ENCODE assay signal across 8 cellular contexts in the genomic region with DNA sequence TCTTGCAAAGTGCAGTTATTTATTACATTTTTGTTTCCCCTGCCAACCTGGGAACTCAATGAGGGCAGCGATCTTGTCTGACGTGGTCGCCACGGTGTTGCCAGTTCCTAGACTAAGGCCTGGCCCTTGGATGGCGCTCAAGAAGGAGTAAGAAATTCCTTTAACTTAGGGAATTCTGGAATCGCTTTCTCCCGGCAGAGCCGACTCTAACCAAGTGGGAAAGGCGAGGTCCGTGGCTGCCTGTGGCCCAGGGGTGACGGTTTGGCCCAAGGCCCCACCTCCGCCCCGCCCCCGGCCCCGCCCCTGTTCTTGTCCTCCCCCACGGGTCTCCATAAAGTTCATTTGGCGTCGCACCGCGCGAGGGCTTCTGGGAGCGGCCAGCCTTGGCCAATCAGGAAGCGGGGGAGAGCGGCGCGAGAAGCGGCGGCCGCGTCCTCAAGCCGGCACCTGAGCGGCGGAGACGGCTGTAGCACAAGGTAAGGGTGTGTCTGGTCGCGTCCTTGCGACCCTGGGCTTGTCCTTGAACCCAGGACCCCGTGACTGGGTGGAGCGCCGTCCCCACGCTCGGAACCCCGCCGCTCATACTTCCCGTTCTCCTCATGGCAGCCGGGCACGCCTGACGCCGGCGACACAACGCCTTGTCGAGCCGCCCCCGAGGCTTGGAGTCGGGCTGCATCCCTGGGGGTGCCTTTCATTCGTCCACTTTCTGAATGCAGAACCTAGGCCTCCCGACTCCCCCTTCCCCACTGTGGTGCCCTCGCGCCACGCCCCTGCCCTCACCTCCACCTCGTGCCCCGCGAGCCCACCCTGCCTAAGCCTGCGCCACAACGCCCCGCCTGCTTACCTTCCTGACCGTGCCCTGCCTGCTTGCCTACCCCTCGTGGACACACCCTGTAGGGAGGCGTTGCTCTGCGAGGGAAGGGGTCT. TPM values are rescaled to one million over a fixed set of nuclear protein-coding genes. Genes with fewer than 3 reads are reported as not detected.
DNase-seq lines count a peak whose midpoint lies in the region; ATAC-seq and TF ChIP-seq lines count a peak whose summit lies in the region.

A gene (plus strand): TSS at position 394 of the 927 bp plus-strand sequence. CDS start 18,119 bp downstream, outside the sequence.

- ATAC-seq in HG02588 (IDR thresholded peaks at IDR 0.05; ENCODE audit: unreplicated experiment) (peak; percentile 79), SK-N-SH treated with all-trans-retinoic acid at 6 μM for 48 hours (peak; percentile 97)

- H3K9me3 ChIP-seq in osteoblast (ENCODE audit: low read depth, low read length) (no peaks in the 10 kb centered on the region), testis (no peaks in the 10 kb centered on the region)

- H3K36me3 Mint-ChIP-seq in activated naive CD4-positive, alpha-beta T cell treated with anti-CD3 and anti-CD28 coated beads, Interleukin-2, amount 50 U/mL, for 24 hours = no peaks in the 10 kb centered on the region

- H3K4me3 ChIP-seq in GM06990 (replicated peaks; ENCODE audit: low read depth, low read length) (peak within 1 kb of the TSS; percentile 96), osteoblast (ENCODE audit: insufficient read depth, low read length) (peak within 1 kb of the TSS; percentile 95), testis (peak within 1 kb of the TSS; percentile 80 to 90)

- H3K27me3 ChIP-seq in GM06990 (replicated peaks; ENCODE audit: control insufficient read depth, insufficient read depth, low read length) (no peaks in the 10 kb centered on the region), osteoblast (ENCODE audit: insufficient read depth, low read length) (no peaks in the 10 kb centered on the region), testis (no peaks in the 10 kb centered on the region)

- H3K27ac ChIP-seq in osteoblast (ENCODE audit: low read depth, low read length) (peak within 1 kb of the TSS; percentile 96), testis (peak within 1 kb of the TSS; percentile 76 to 79)

- peak within 1 kb of the TSS; percentile 99 for H2AFZ ChIP-seq in osteoblast (ENCODE audit: low read length)

- H3K27me3 Mint-ChIP-seq in activated naive CD4-positive, alpha-beta T cell treated with anti-CD3 and anti-CD28 coated beads, Interleukin-2, amount 50 U/mL, for 24 hours = no peaks in the 10 kb centered on the region

- TF ChIP-seq CTCF in GM06990 (IDR thresholded peaks at IDR 0.05; ENCODE audit: insufficient read depth, low read length, poor library complexity, severe bottlenecking) (no peak), osteoblast (IDR thresholded peaks at IDR 0.05; ENCODE audit: extremely low read depth, low read depth, low read length) (no peak), testis (IDR thresholded peaks at IDR 0.05) (no peak)

- peaks cover 22% of the 10 kb centered on the region for H3K4me1 Mint-ChIP-seq in activated naive CD4-positive, alpha-beta T cell treated with anti-CD3 and anti-CD28 coated beads, Interleukin-2, amount 50 U/mL, for 24 hours

- TF ChIP-seq POLR2A in testis (IDR thresholded peaks at IDR 0.05) = no peak

- peaks cover 54% of the 10 kb centered on the region for H3K79me2 ChIP-seq in osteoblast (ENCODE audit: insufficient read depth, low read length)

- H3K4me2 ChIP-seq in osteoblast (ENCODE audit: insufficient read depth, low read length) = peak within 1 kb of the TSS; percentile 99

- no peak within 1 kb of the TSS for H3K4me3 Mint-ChIP-seq in activated naive CD4-positive, alpha-beta T cell treated with anti-CD3 and anti-CD28 coated beads, Interleukin-2, amount 50 U/mL, for 24 hours

- peak; percentile 92 for DNase-seq in GM06990 (ENCODE audit: extremely low read depth, insufficient read length)
- peak; percentile 92 for DNase-seq in NCI-H1092 treated with DMSO at 0.1 percent for 48 hours (lab: John Stamatoyannopoulos, UW)
- DNase-seq in glomerular visceral epithelial cell (ENCODE audit: extremely low spot score) = peak; percentile 93
- DNase-seq in osteoblast (ENCODE audit: insufficient read length, low spot score, missing footprints) = peak; percentile 98
- peak; percentile 94 for DNase-seq in testis

- peaks cover 21% of the 10 kb centered on the region for H3K4me1 ChIP-seq in osteoblast (ENCODE audit: insufficient read depth, low read length)
- H3K4me1 ChIP-seq in testis = peaks cover 6% of the 10 kb centered on the region

- no peaks in the 10 kb centered on the region for H3K36me3 ChIP-seq in GM06990 (ENCODE audit: control insufficient read depth, insufficient read depth, low read length)
- H3K36me3 ChIP-seq in osteoblast (ENCODE audit: insufficient read depth, low read length) = no peaks in the 10 kb centered on the region
- no peaks in the 10 kb centered on the region for H3K36me3 ChIP-seq in testis (ENCODE audit: low read depth, missing control alignments)

- no peaks in the 10 kb centered on the region for H3K9me3 Mint-ChIP-seq in activated naive CD4-positive, alpha-beta T cell treated with anti-CD3 and anti-CD28 coated beads, Interleukin-2, amount 50 U/mL, for 24 hours

- peaks cover 9% of the 10 kb centered on the region for H4K20me1 ChIP-seq in osteoblast (ENCODE audit: insufficient read depth, low read length)

- 0 to 1% methylated on average over 32 to 70 of the region's 70 CpGs for WGBS in testis, 2 donors

- intact Hi-C loops in testis (cut with DNase I; ENCODE audit: low total_unique reads) = loop anchor here (10.0 kb wide), 1 partner anchor 115 kb away; no protein-coding TSS in a partner anchor

- peak within 1 kb of the TSS; percentile 82 for H3K27ac Mint-ChIP-seq in activated naive CD4-positive, alpha-beta T cell treated with anti-CD3 and anti-CD28 coated beads, Interleukin-2, amount 50 U/mL, for 24 hours

TF ChIP-seq in SK-N-SH treated with all-trans-retinoic acid at 6 μM for 48 hours, 23 proteins besides CTCF, POLR2A, EP300 and RAD21 (continues in another document):
- TF ChIP-seq, protein P1, sequence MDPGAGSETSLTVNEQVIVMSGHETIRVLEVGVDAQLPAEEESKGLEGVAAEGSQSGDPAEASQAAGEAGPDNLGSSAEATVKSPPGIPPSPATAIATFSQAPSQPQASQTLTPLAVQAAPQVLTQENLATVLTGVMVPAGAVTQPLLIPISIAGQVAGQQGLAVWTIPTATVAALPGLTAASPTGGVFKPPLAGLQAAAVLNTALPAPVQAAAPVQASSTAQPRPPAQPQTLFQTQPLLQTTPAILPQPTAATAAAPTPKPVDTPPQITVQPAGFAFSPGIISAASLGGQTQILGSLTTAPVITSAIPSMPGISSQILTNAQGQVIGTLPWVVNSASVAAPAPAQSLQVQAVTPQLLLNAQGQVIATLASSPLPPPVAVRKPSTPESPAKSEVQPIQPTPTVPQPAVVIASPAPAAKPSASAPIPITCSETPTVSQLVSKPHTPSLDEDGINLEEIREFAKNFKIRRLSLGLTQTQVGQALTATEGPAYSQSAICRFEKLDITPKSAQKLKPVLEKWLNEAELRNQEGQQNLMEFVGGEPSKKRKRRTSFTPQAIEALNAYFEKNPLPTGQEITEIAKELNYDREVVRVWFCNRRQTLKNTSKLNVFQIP (CRISPR knock-in tag; IDR thresholded peaks at IDR 0.05; ENCODE audit: borderline replicate concordance, low read depth) = no peak
- TF ChIP-seq, protein P2, sequence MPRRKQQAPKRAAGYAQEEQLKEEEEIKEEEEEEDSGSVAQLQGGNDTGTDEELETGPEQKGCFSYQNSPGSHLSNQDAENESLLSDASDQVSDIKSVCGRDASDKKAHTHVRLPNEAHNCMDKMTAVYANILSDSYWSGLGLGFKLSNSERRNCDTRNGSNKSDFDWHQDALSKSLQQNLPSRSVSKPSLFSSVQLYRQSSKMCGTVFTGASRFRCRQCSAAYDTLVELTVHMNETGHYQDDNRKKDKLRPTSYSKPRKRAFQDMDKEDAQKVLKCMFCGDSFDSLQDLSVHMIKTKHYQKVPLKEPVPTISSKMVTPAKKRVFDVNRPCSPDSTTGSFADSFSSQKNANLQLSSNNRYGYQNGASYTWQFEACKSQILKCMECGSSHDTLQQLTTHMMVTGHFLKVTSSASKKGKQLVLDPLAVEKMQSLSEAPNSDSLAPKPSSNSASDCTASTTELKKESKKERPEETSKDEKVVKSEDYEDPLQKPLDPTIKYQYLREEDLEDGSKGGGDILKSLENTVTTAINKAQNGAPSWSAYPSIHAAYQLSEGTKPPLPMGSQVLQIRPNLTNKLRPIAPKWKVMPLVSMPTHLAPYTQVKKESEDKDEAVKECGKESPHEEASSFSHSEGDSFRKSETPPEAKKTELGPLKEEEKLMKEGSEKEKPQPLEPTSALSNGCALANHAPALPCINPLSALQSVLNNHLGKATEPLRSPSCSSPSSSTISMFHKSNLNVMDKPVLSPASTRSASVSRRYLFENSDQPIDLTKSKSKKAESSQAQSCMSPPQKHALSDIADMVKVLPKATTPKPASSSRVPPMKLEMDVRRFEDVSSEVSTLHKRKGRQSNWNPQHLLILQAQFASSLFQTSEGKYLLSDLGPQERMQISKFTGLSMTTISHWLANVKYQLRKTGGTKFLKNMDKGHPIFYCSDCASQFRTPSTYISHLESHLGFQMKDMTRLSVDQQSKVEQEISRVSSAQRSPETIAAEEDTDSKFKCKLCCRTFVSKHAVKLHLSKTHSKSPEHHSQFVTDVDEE (CRISPR knock-in tag; IDR thresholded peaks at IDR 0.05) = no peak
- TF ChIP-seq BACH2 (CRISPR knock-in tag; IDR thresholded peaks at IDR 0.05; ENCODE audit: borderline replicate concordance) (no peak), GLIS3 (CRISPR knock-in tag; IDR thresholded peaks at IDR 0.05) (no peak), TCF4 (CRISPR knock-in tag; IDR thresholded peaks at IDR 0.05; ENCODE audit: borderline replicate concordance) (no peak), OSR1 (CRISPR knock-in tag; IDR thresholded peaks at IDR 0.05) (no peak), ZFP3 (CRISPR knock-in tag; IDR thresholded peaks at IDR 0.05) (no peak), RARB (CRISPR knock-in tag; IDR thresholded peaks at IDR 0.05) (no peak), TOX (CRISPR knock-in tag; IDR thresholded peaks at IDR 0.05; ENCODE audit: borderline replicate concordance) (no peak), ZFP30 (CRISPR knock-in tag; IDR thresholded peaks at IDR 0.05) (no peak), ZNF70 (CRISPR knock-in tag; IDR thresholded peaks at IDR 0.05) (no peak), ZNF8 (CRISPR knock-in tag; IDR thresholded peaks at IDR 0.05) (no peak)
- TF ChIP-seq, protein P3, sequence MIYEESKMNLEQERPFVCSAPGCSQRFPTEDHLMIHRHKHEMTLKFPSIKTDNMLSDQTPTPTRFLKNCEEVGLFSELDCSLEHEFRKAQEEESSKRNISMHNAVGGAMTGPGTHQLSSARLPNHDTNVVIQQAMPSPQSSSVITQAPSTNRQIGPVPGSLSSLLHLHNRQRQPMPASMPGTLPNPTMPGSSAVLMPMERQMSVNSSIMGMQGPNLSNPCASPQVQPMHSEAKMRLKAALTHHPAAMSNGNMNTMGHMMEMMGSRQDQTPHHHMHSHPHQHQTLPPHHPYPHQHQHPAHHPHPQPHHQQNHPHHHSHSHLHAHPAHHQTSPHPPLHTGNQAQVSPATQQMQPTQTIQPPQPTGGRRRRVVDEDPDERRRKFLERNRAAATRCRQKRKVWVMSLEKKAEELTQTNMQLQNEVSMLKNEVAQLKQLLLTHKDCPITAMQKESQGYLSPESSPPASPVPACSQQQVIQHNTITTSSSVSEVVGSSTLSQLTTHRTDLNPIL (CRISPR knock-in tag; IDR thresholded peaks at IDR 0.05; ENCODE audit: low read depth) = no peak

RNA-seq across cellular contexts. Expression of the gene that starts here (rescaled TPM):
- 36.8 and 40.5 TPM in 2 replicates for total RNA-seq in osteoblast
- 100 to 1,000 TPM in 1 of 2 donors, 10 to 100 TPM in 1; 94.2 to 102 TPM for total RNA-seq in testis
- 147 TPM for polyA plus RNA-seq in testis (ENCODE audit: insufficient read depth, low read depth, low replicate concordance)

Comparison
In these comparisons a context has a peak if more than half of its experiments do, and no peak if none do; other contexts are left out.
1. Peak in every context shown above with its lines: DNase-seq, ATAC-seq, H3K4me3 ChIP-seq and H3K27ac ChIP-seq.